25 cellular contexts compared by ENCODE assay signal in genomic region chr14:68033533-68033932, GRCh38.
DNase-seq lines count a peak whose midpoint lies in the region; ATAC-seq, FAIRE-seq and TF ChIP-seq lines count a peak whose summit lies in the region.
"Had no signal": no experiment of that assay in that cellular context is flagged by ENCODE, and none has a peak within 500 bp of the region (broad histone marks: within the 10 kb centered on the region; RNA-seq: fewer than 3 reads in every experiment).

No MANE protein-coding gene starts in this region.

- no peak overlapping the region for H3K4ac ChIP-seq in mesenchymal stem cell (ENCODE audit: low read depth in 1 of 2, low read length in 2 of 2)

- no peak overlapping the region for H2BK120ac ChIP-seq in mesenchymal stem cell (ENCODE audit: low read depth, low read length)

- FAIRE-seq in G401.6 (lab: Jason Lieb, UNC) (peak; percentile 46), HTR-8/SVneo (lab: Jason Lieb, UNC) (peak; percentile 99)
- FAIRE-seq: GM12891 had no signal

- WGBS in mesenchymal stem cell = 98% methylated on average over 2 of the region's 2 CpGs

- ATAC-seq in GM18502 (IDR thresholded peaks at IDR 0.05; ENCODE audit: poor library complexity, unreplicated experiment) (no peak), GM18907 (IDR thresholded peaks at IDR 0.05; ENCODE audit: unreplicated experiment) (no peak), HG03378 (IDR thresholded peaks at IDR 0.05; ENCODE audit: unreplicated experiment) (no peak)
- ATAC-seq: Panc1 had no signal

- no peak for TF ChIP-seq CTCF in uterus (IDR thresholded peaks at IDR 0.05)

- no peaks in the 10 kb centered on the region for H3K79me1 ChIP-seq in mesenchymal stem cell (replicated peaks; ENCODE audit: low read length, poor library complexity, severe bottlenecking)

- H3K27ac ChIP-seq in mesenchymal stem cell (ENCODE audit: low read length, poor library complexity, severe bottlenecking) (no peak overlapping the region), uterus (peak overlapping the region; percentile 72 to 85)
- H3K27ac ChIP-seq: GM23248, KMS-11, RWPE1 had no signal

- H2BK12ac ChIP-seq in mesenchymal stem cell (ENCODE audit: low read length in 2 of 2) = peak overlapping the region; percentile 42 to 72

- H2BK15ac ChIP-seq in mesenchymal stem cell (ENCODE audit: low read depth, poor library complexity, severe bottlenecking) = no peak overlapping the region

- no peak overlapping the region for H3K23ac ChIP-seq in mesenchymal stem cell (ENCODE audit: low read length in 2 of 2)

- H3K9ac ChIP-seq in mesenchymal stem cell (ENCODE audit: low read length) = no peak overlapping the region
- H3K9ac ChIP-seq: GM23248, KMS-11 had no signal

- no peak overlapping the region for H2AK5ac ChIP-seq in mesenchymal stem cell (ENCODE audit: low read length, severe bottlenecking)

- peaks cover 8% of the 10 kb centered on the region for H3K9me3 ChIP-seq in mesenchymal stem cell (ENCODE audit: control insufficient read depth, low read length)
- peaks cover 0 to 9% of the 10 kb centered on the region in 2 donors for H3K9me3 ChIP-seq in uterus

- no peak overlapping the region for H4K91ac ChIP-seq in mesenchymal stem cell (ENCODE audit: low read length)

- intact Hi-C loops in uterus (cut with DNase I; ENCODE audit: low total_unique reads) = no loop called here

- H3K36me3 ChIP-seq in mesenchymal stem cell (ENCODE audit: control insufficient read depth in 1 of 2, insufficient read depth in 2 of 2, low read depth in 1 of 2, low read length in 2 of 2) (no peaks in the 10 kb centered on the region), uterus (no peaks in the 10 kb centered on the region)

- peak overlapping the region in 1 of 2 experiments; percentile 66 for H3K18ac ChIP-seq in mesenchymal stem cell (ENCODE audit: low read depth in 1 of 2, low read length in 2 of 2)

- no peak overlapping the region for H4K8ac ChIP-seq in mesenchymal stem cell (ENCODE audit: low read length)

- H3K27me3 ChIP-seq in mesenchymal stem cell (ENCODE audit: control insufficient read depth in 1 of 2, insufficient read depth in 1 of 2, low read length in 2 of 2) (no peaks in the 10 kb centered on the region), uterus (no peaks in the 10 kb centered on the region)

- DNase-seq in HTR-8/SVneo (ENCODE audit: insufficient read length, low spot score) (no peak), mesenchymal stem cell (no peak), uterus (no peak)
- DNase-seq: C1 segment of cervical spinal cord; CD4-positive, alpha-beta memory T cell; COR-L47; DMS53; EL; GF-D8; GM23248; H9; HFFc6; MM.1S; NCI-H2029; NCI-H2227 treated with DMSO at 0.1 percent for 48 hours; NCI-H526 treated with DMSO at 0.1 percent for 48 hours; SHP77 had no signal

- no peak overlapping the region for H2BK5ac ChIP-seq in mesenchymal stem cell (ENCODE audit: low read depth, low read length, poor library complexity, severe bottlenecking)

- no peak overlapping the region for H3K4me2 ChIP-seq in mesenchymal stem cell (ENCODE audit: low read length, poor library complexity, severe bottlenecking)
- H3K4me2 ChIP-seq: KMS-11 had no signal

- H3K4me3 ChIP-seq in mesenchymal stem cell (ENCODE audit: insufficient read depth in 1 of 2, low read depth in 1 of 2, low read length in 2 of 2) = no peak overlapping the region
- no peak overlapping the region for H3K4me3 ChIP-seq in uterus
- H3K4me3 ChIP-seq: GM23248 had no signal

- H3K14ac ChIP-seq in mesenchymal stem cell (ENCODE audit: low read length in 2 of 2) = no peak overlapping the region

- H3K4me1 ChIP-seq in mesenchymal stem cell (ENCODE audit: control insufficient read depth, insufficient read depth, low read depth, low read length) (no peaks in the 10 kb centered on the region), uterus (no peaks in the 10 kb centered on the region)

- TF ChIP-seq POLR2A in uterus (IDR thresholded peaks at IDR 0.05) = no peak

- H2AFZ ChIP-seq in mesenchymal stem cell (ENCODE audit: low read depth, low read length) = no peak overlapping the region
- H2AFZ ChIP-seq: GM23248 had no signal
